In the genomic region with DNA sequence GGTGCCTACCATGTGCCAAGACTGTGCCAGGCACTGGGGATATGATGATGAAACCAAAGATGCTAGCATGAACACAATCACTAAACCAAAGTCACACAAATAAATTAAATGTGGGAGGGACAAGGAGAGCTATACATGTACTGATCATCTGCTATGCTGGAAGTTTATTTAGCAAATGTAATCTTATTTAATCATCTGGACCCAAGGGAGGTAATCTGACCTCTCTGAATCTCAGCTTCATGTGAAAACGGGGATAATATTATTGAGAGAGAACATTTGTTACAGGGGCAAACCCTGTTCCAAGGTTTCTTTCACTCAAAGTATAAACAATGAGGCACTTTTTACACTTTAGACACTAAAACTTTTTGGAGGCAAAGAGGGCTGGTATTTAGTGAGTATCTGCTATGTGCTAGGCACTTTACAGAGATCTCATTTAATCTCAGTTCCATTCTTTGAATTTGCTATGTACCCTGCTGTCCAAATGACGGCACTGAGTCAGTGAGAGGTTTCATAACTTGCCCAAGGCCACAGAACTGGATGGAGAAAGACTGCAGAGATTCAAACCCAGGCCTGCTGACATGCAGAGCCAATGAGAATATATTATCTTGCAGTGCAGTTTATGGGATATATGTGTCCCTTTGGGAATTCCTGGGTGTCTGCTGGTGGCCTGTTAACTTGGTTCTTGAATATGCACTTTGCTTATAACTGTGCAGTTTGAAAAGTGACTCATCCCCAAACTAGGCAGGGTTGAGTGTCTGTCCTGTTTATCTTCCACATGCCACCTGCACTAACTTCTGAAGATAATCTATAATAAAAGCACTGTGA, we compare ENCODE assay signal across 1 cellular context.
TF ChIP-seq lines count a peak whose summit lies in the region.

No MANE protein-coding gene starts in this region.

TF ChIP-seq in HepG2, 621 proteins besides CTCF, POLR2A, EP300 and RAD21 (continued from another document and continues in another):
- TF ChIP-seq, protein P1, sequence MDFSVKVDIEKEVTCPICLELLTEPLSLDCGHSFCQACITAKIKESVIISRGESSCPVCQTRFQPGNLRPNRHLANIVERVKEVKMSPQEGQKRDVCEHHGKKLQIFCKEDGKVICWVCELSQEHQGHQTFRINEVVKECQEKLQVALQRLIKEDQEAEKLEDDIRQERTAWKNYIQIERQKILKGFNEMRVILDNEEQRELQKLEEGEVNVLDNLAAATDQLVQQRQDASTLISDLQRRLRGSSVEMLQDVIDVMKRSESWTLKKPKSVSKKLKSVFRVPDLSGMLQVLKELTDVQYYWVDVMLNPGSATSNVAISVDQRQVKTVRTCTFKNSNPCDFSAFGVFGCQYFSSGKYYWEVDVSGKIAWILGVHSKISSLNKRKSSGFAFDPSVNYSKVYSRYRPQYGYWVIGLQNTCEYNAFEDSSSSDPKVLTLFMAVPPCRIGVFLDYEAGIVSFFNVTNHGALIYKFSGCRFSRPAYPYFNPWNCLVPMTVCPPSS (IDR thresholded peaks at IDR 0.05) = no peak
- TF ChIP-seq ZNF839 (CRISPR knock-in tag; IDR thresholded peaks at IDR 0.05; ENCODE audit: borderline replicate concordance) = no peak
- TF ChIP-seq TBP (CRISPR knock-in tag; IDR thresholded peaks at IDR 0.05) = no peak
- TF ChIP-seq NFIC (IDR thresholded peaks at IDR 0.05; ENCODE audit: low read length) = peak; percentile 21
- no peak for TF ChIP-seq ZMYM4 (CRISPR knock-in tag; IDR thresholded peaks at IDR 0.05)
- TF ChIP-seq NFE2L1 (CRISPR knock-in tag; IDR thresholded peaks at IDR 0.05; ENCODE audit: borderline replicate concordance) = no peak
- no peak for TF ChIP-seq SIN3B (IDR thresholded peaks at IDR 0.05; ENCODE audit: low read length)
- no peak for TF ChIP-seq ARNTL (CRISPR knock-in tag; IDR thresholded peaks at IDR 0.05)
- no peak for TF ChIP-seq KDM5B (CRISPR knock-in tag; IDR thresholded peaks at IDR 0.05; ENCODE audit: borderline replicate concordance)
- TF ChIP-seq, protein P2, sequence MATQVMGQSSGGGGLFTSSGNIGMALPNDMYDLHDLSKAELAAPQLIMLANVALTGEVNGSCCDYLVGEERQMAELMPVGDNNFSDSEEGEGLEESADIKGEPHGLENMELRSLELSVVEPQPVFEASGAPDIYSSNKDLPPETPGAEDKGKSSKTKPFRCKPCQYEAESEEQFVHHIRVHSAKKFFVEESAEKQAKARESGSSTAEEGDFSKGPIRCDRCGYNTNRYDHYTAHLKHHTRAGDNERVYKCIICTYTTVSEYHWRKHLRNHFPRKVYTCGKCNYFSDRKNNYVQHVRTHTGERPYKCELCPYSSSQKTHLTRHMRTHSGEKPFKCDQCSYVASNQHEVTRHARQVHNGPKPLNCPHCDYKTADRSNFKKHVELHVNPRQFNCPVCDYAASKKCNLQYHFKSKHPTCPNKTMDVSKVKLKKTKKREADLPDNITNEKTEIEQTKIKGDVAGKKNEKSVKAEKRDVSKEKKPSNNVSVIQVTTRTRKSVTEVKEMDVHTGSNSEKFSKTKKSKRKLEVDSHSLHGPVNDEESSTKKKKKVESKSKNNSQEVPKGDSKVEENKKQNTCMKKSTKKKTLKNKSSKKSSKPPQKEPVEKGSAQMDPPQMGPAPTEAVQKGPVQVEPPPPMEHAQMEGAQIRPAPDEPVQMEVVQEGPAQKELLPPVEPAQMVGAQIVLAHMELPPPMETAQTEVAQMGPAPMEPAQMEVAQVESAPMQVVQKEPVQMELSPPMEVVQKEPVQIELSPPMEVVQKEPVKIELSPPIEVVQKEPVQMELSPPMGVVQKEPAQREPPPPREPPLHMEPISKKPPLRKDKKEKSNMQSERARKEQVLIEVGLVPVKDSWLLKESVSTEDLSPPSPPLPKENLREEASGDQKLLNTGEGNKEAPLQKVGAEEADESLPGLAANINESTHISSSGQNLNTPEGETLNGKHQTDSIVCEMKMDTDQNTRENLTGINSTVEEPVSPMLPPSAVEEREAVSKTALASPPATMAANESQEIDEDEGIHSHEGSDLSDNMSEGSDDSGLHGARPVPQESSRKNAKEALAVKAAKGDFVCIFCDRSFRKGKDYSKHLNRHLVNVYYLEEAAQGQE (IDR thresholded peaks at IDR 0.05; ENCODE audit: borderline replicate concordance in 1 of 2, low read depth in 1 of 2, low read length in 2 of 2) = no peak
- TF ChIP-seq, protein P3, sequence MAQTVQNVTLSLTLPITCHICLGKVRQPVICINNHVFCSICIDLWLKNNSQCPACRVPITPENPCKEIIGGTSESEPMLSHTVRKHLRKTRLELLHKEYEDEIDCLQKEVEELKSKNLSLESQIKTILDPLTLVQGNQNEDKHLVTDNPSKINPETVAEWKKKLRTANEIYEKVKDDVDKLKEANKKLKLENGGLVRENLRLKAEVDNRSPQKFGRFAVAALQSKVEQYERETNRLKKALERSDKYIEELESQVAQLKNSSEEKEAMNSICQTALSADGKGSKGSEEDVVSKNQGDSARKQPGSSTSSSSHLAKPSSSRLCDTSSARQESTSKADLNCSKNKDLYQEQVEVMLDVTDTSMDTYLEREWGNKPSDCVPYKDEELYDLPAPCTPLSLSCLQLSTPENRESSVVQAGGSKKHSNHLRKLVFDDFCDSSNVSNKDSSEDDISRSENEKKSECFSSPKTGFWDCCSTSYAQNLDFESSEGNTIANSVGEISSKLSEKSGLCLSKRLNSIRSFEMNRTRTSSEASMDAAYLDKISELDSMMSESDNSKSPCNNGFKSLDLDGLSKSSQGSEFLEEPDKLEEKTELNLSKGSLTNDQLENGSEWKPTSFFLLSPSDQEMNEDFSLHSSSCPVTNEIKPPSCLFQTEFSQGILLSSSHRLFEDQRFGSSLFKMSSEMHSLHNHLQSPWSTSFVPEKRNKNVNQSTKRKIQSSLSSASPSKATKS (CRISPR knock-in tag; IDR thresholded peaks at IDR 0.05) = no peak; the same call in 1 of the 2 replicates
- no peak for TF ChIP-seq MATR3 (CRISPR knock-in tag; IDR thresholded peaks at IDR 0.05)
- TF ChIP-seq, protein P4, sequence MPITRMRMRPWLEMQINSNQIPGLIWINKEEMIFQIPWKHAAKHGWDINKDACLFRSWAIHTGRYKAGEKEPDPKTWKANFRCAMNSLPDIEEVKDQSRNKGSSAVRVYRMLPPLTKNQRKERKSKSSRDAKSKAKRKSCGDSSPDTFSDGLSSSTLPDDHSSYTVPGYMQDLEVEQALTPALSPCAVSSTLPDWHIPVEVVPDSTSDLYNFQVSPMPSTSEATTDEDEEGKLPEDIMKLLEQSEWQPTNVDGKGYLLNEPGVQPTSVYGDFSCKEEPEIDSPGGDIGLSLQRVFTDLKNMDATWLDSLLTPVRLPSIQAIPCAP (CRISPR knock-in tag; IDR thresholded peaks at IDR 0.05; ENCODE audit: low read depth) = no peak
- TF ChIP-seq, protein P5, sequence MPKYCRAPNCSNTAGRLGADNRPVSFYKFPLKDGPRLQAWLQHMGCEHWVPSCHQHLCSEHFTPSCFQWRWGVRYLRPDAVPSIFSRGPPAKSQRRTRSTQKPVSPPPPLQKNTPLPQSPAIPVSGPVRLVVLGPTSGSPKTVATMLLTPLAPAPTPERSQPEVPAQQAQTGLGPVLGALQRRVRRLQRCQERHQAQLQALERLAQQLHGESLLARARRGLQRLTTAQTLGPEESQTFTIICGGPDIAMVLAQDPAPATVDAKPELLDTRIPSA (CRISPR knock-in tag; IDR thresholded peaks at IDR 0.05; ENCODE audit: borderline replicate concordance) = no peak
- no peak for TF ChIP-seq ZNF235 (CRISPR knock-in tag; IDR thresholded peaks at IDR 0.05; ENCODE audit: borderline replicate concordance)
- TF ChIP-seq ZFP82 (CRISPR knock-in tag; IDR thresholded peaks at IDR 0.05; ENCODE audit: borderline replicate concordance) = no peak
- no peak for TF ChIP-seq ZNF230 (CRISPR knock-in tag; IDR thresholded peaks at IDR 0.05)
- no peak for TF ChIP-seq ZNF761 (CRISPR knock-in tag; conservative IDR thresholded peaks at IDR 0.05)
- peak; percentile 46; the same call in 1 of the 2 replicates for TF ChIP-seq HDAC2 (CRISPR knock-in tag; IDR thresholded peaks at IDR 0.05)
- no peak for TF ChIP-seq ZNF83 (CRISPR knock-in tag; IDR thresholded peaks at IDR 0.05; ENCODE audit: borderline replicate concordance)
- no peak for TF ChIP-seq ZNF260 (CRISPR knock-in tag; IDR thresholded peaks at IDR 0.05; ENCODE audit: borderline replicate concordance, low read depth)
- TF ChIP-seq RBM22 (optimal IDR thresholded peaks at IDR 0.05; ENCODE audit: low read length) = no peak
- TF ChIP-seq KDM3A (CRISPR knock-in tag; IDR thresholded peaks at IDR 0.05; ENCODE audit: low read depth) = 0 out of 2 replicates have a peak, but pooled peaks have one; percentile 30
- TF ChIP-seq ZNF382 (CRISPR knock-in tag; IDR thresholded peaks at IDR 0.05; ENCODE audit: borderline replicate concordance) = no peak
- peak; percentile 42; the same call in 1 of the 2 replicates for TF ChIP-seq ETV6 (CRISPR knock-in tag; conservative IDR thresholded peaks at IDR 0.05)
- TF ChIP-seq ZFY (CRISPR knock-in tag; IDR thresholded peaks at IDR 0.05) = 0 out of 2 replicates have a peak, but pooled peaks have one; percentile 10
- TF ChIP-seq SNRNP70 (IDR thresholded peaks at IDR 0.05; ENCODE audit: low read depth, low read length) = no peak
- no peak for TF ChIP-seq ZNF10 (CRISPR knock-in tag; IDR thresholded peaks at IDR 0.05; ENCODE audit: borderline replicate concordance, low read depth)
- TF ChIP-seq, protein P6, sequence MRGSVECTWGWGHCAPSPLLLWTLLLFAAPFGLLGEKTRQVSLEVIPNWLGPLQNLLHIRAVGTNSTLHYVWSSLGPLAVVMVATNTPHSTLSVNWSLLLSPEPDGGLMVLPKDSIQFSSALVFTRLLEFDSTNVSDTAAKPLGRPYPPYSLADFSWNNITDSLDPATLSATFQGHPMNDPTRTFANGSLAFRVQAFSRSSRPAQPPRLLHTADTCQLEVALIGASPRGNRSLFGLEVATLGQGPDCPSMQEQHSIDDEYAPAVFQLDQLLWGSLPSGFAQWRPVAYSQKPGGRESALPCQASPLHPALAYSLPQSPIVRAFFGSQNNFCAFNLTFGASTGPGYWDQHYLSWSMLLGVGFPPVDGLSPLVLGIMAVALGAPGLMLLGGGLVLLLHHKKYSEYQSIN (CRISPR knock-in tag; IDR thresholded peaks at IDR 0.05; ENCODE audit: borderline replicate concordance) = no peak
- no peak for TF ChIP-seq ZNF234 (CRISPR knock-in tag; conservative IDR thresholded peaks at IDR 0.05)
- TF ChIP-seq MIXL1 (CRISPR knock-in tag; IDR thresholded peaks at IDR 0.05) = 0 out of 2 replicates have a peak, but pooled peaks have one; percentile 29
- no peak for TF ChIP-seq FOXJ3 (CRISPR knock-in tag; IDR thresholded peaks at IDR 0.05; ENCODE audit: borderline replicate concordance)
- TF ChIP-seq ZKSCAN5 (CRISPR knock-in tag; IDR thresholded peaks at IDR 0.05) = no peak
- no peak for TF ChIP-seq TSC22D2 (CRISPR knock-in tag; IDR thresholded peaks at IDR 0.05; ENCODE audit: borderline replicate concordance)
- TF ChIP-seq, protein P7, sequence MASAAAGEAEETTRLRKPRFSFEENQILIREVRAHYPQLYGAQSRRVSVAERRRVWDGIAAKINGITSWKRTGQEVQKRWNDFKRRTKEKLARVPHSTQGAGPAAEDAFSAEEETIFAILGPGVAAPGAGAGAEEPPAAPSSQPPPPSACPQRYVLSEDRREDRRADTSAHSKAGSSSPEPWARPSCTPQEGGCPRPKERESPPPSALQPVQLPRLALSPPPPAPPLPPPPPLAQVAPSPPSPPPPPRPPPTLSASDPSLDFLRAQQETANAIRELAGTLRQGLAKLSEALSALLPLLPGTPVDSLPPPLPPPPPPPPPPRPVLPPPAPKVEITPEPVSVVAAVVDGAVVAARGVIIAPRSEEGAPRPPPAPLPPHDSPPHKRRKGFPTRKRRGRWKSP (CRISPR knock-in tag; IDR thresholded peaks at IDR 0.05) = 0 out of 2 replicates have a peak, but pooled peaks have one; percentile 19
- no peak for TF ChIP-seq PAF1 (CRISPR knock-in tag; IDR thresholded peaks at IDR 0.05)
- no peak for TF ChIP-seq ZNF430 (CRISPR knock-in tag; IDR thresholded peaks at IDR 0.05)
- 0 out of 2 replicates have a peak, but pooled peaks have one; percentile 65 for TF ChIP-seq FOXK1 (CRISPR knock-in tag; IDR thresholded peaks at IDR 0.05; ENCODE audit: borderline replicate concordance, low read depth)
- TF ChIP-seq ZNF674 (CRISPR knock-in tag; IDR thresholded peaks at IDR 0.05; ENCODE audit: low read depth) = no peak
- no peak for TF ChIP-seq FOXK2 (IDR thresholded peaks at IDR 0.05)
- TF ChIP-seq SETDB1 (CRISPR knock-in tag; IDR thresholded peaks at IDR 0.05; ENCODE audit: borderline replicate concordance) = no peak
- TF ChIP-seq PHF5A (CRISPR knock-in tag; IDR thresholded peaks at IDR 0.05; ENCODE audit: low read depth, unreplicated experiment) = no peak
- TF ChIP-seq KLF12 (CRISPR knock-in tag; IDR thresholded peaks at IDR 0.05; ENCODE audit: borderline replicate concordance) = no peak
- TF ChIP-seq NFKB2 (CRISPR knock-in tag; IDR thresholded peaks at IDR 0.05; ENCODE audit: borderline replicate concordance) = no peak
- 0 out of 2 replicates have a peak, but pooled peaks have one; percentile 45 for TF ChIP-seq ZNF878 (CRISPR knock-in tag; IDR thresholded peaks at IDR 0.05)
- TF ChIP-seq PRMT3 (CRISPR knock-in tag; IDR thresholded peaks at IDR 0.05; ENCODE audit: borderline replicate concordance, low read depth) = no peak
- TF ChIP-seq HNRNPK (IDR thresholded peaks at IDR 0.05; ENCODE audit: low read depth, low read length, poor library complexity, severe bottlenecking) = no peak
- TF ChIP-seq, protein P8, sequence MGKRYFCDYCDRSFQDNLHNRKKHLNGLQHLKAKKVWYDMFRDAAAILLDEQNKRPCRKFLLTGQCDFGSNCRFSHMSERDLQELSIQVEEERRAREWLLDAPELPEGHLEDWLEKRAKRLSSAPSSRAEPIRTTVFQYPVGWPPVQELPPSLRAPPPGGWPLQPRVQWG (CRISPR knock-in tag; IDR thresholded peaks at IDR 0.05; ENCODE audit: borderline replicate concordance, low read depth) = no peak
- no peak for TF ChIP-seq ZNF431 (CRISPR knock-in tag; IDR thresholded peaks at IDR 0.05; ENCODE audit: borderline replicate concordance, low read depth)
- no peak for TF ChIP-seq NFE2L2 (IDR thresholded peaks at IDR 0.05; ENCODE audit: low read length)
- TF ChIP-seq DPF2 (CRISPR knock-in tag; IDR thresholded peaks at IDR 0.05; ENCODE audit: borderline replicate concordance, low read depth) = peak; percentile 73
- TF ChIP-seq SOX5 (CRISPR knock-in tag; IDR thresholded peaks at IDR 0.05; ENCODE audit: borderline replicate concordance) = peak; percentile 56
- no peak for TF ChIP-seq CC2D1A (CRISPR knock-in tag; IDR thresholded peaks at IDR 0.05)
- no peak for TF ChIP-seq ZNF616 (CRISPR knock-in tag; IDR thresholded peaks at IDR 0.05; ENCODE audit: low read depth)
- TF ChIP-seq KMT2A (CRISPR knock-in tag; IDR thresholded peaks at IDR 0.05) = 0 out of 2 replicates have a peak, but pooled peaks have one; percentile 53
- TF ChIP-seq KMT2B (CRISPR knock-in tag; IDR thresholded peaks at IDR 0.05) = no peak
- TF ChIP-seq MEF2D (CRISPR knock-in tag; IDR thresholded peaks at IDR 0.05) = no peak; the same call in 1 of the 2 replicates
- TF ChIP-seq, protein P9, sequence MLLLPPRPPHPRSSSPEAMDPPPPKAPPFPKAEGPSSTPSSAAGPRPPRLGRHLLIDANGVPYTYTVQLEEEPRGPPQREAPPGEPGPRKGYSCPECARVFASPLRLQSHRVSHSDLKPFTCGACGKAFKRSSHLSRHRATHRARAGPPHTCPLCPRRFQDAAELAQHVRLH (CRISPR knock-in tag; IDR thresholded peaks at IDR 0.05; ENCODE audit: borderline replicate concordance, low read depth) = peak; percentile 42; the same call in 1 of the 2 replicates
- no peak for TF ChIP-seq HNRNPLL (IDR thresholded peaks at IDR 0.05; ENCODE audit: low read depth, low read length, poor library complexity, severe bottlenecking)
- TF ChIP-seq, protein P10, sequence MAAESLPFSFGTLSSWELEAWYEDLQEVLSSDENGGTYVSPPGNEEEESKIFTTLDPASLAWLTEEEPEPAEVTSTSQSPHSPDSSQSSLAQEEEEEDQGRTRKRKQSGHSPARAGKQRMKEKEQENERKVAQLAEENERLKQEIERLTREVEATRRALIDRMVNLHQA (CRISPR knock-in tag; IDR thresholded peaks at IDR 0.05) = no peak
- TF ChIP-seq ZNF274 (CRISPR knock-in tag; IDR thresholded peaks at IDR 0.05) = no peak
- TF ChIP-seq ZNF709 (CRISPR knock-in tag; IDR thresholded peaks at IDR 0.05) = no peak
